2 cellular contexts compared by ENCODE assay signal in the genomic region with DNA sequence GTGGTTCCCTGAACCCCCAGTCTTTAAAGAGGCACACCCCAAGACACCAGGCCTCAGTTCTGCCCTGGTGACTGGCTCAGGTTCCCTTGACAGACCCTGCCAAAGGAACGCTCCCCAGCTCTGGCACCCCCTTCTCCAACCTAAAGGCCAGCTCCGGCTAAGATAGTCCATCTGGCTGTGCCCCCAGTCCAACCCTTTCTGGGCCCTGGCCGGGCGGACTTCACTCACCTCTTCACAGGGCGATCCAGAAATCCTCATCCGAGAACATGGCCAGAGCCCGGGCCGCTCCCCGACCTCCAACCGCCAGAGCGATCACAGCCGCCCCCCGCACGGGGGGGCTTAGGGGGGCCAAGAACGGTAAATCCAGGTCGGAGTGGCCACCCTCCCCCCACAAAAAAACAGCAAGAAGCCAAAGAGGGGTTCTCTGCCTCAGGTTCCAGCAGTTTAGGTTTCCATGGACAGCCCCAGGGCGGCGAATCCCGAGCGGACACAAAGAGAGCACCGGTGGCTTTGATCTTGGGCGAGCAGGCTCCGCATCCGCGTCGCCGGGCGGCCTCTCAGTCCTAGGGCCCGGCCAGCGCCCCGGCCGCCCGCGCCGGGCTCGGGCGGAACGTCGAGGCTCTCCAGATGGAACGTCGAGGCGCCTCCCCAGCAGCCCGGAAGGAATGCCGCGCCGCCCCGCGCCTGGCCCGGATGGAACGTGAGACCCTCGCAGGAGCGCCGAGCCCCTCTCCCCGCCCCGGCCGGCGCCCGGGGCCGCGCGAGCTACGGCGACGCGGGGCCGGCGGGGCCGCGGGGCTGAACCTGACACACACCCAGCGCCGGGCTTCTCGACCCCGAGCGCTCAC.
TF ChIP-seq lines count a peak whose summit lies in the region.

No MANE protein-coding gene starts in this region.

TF ChIP-seq in SK-N-SH treated with all-trans-retinoic acid at 6 μM for 48 hours, 23 proteins besides CTCF, POLR2A, EP300 and RAD21:
- no peak for TF ChIP-seq ZNF8 (CRISPR knock-in tag; IDR thresholded peaks at IDR 0.05)
- TF ChIP-seq OSR1 (CRISPR knock-in tag; IDR thresholded peaks at IDR 0.05), result no peak
- TF ChIP-seq, protein P1, sequence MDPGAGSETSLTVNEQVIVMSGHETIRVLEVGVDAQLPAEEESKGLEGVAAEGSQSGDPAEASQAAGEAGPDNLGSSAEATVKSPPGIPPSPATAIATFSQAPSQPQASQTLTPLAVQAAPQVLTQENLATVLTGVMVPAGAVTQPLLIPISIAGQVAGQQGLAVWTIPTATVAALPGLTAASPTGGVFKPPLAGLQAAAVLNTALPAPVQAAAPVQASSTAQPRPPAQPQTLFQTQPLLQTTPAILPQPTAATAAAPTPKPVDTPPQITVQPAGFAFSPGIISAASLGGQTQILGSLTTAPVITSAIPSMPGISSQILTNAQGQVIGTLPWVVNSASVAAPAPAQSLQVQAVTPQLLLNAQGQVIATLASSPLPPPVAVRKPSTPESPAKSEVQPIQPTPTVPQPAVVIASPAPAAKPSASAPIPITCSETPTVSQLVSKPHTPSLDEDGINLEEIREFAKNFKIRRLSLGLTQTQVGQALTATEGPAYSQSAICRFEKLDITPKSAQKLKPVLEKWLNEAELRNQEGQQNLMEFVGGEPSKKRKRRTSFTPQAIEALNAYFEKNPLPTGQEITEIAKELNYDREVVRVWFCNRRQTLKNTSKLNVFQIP (CRISPR knock-in tag; IDR thresholded peaks at IDR 0.05; ENCODE audit: borderline replicate concordance, low read depth), result no peak
- TF ChIP-seq RARB (CRISPR knock-in tag; IDR thresholded peaks at IDR 0.05), result no peak
- TF ChIP-seq ISL1 (CRISPR knock-in tag; IDR thresholded peaks at IDR 0.05), result no peak
- TF ChIP-seq ZC3H10 (CRISPR knock-in tag; IDR thresholded peaks at IDR 0.05), result no peak
- TF ChIP-seq ESRRG (CRISPR knock-in tag; IDR thresholded peaks at IDR 0.05), result no peak
- TF ChIP-seq GLIS3 (CRISPR knock-in tag; IDR thresholded peaks at IDR 0.05), result no peak
- TF ChIP-seq TOX (CRISPR knock-in tag; IDR thresholded peaks at IDR 0.05; ENCODE audit: borderline replicate concordance), result no peak
- TF ChIP-seq CREB5 (CRISPR knock-in tag; IDR thresholded peaks at IDR 0.05; ENCODE audit: low read depth), result no peak
- no peak for TF ChIP-seq CSDC2 (CRISPR knock-in tag; IDR thresholded peaks at IDR 0.05)
- no peak for TF ChIP-seq CSRNP3 (CRISPR knock-in tag; IDR thresholded peaks at IDR 0.05)
- TF ChIP-seq, protein P2, sequence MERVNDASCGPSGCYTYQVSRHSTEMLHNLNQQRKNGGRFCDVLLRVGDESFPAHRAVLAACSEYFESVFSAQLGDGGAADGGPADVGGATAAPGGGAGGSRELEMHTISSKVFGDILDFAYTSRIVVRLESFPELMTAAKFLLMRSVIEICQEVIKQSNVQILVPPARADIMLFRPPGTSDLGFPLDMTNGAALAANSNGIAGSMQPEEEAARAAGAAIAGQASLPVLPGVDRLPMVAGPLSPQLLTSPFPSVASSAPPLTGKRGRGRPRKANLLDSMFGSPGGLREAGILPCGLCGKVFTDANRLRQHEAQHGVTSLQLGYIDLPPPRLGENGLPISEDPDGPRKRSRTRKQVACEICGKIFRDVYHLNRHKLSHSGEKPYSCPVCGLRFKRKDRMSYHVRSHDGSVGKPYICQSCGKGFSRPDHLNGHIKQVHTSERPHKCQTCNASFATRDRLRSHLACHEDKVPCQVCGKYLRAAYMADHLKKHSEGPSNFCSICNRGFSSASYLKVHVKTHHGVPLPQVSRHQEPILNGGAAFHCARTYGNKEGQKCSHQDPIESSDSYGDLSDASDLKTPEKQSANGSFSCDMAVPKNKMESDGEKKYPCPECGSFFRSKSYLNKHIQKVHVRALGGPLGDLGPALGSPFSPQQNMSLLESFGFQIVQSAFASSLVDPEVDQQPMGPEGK (CRISPR knock-in tag; IDR thresholded peaks at IDR 0.05; ENCODE audit: borderline replicate concordance), result no peak
TF ChIP-seq in SK-N-SH treated with all-trans-retinoic acid at 6 μM for 48 hours: peak in this region for 0.

TF ChIP-seq in H1, 55 proteins besides CTCF, POLR2A, EP300 and RAD21:
- TF ChIP-seq SUZ12 (IDR thresholded peaks at IDR 0.05; ENCODE audit: low read length), result 0 out of 2 replicates have a peak, but pooled peaks have one; percentile 30
- TF ChIP-seq JUN (IDR thresholded peaks at IDR 0.05; ENCODE audit: low read depth, low read length), result no peak
